23 cellular contexts compared by ENCODE assay signal in genomic region chr1:223176437-223176836, GRCh38. TPM values are rescaled to one million over a fixed set of nuclear protein-coding genes. Genes with fewer than 3 reads are reported as not detected.
"Had no signal": no experiment of that assay in that cellular context is flagged by ENCODE, and none has a peak within 500 bp of the region (broad histone marks: within the 10 kb centered on the region; RNA-seq: fewer than 3 reads in every experiment).

No MANE protein-coding gene starts in this region.

- H3K4me1 ChIP-seq: ascending aorta, sigmoid colon had no signal

- H3K4me3 ChIP-seq: ascending aorta, heart right ventricle, lung, sigmoid colon, thyroid gland had no signal

- H3K27ac ChIP-seq: ascending aorta, thyroid gland had no signal

- H3K27me3 Mint-ChIP-seq: activated T-cell treated with anti-CD3 and anti-CD28 coated beads, Interleukin-2, amount 50 U/mL, for 24 hours had no signal

- ATAC-seq: activated naive CD4-positive, alpha-beta T cell treated with anti-CD3 and anti-CD28 coated beads, Interleukin-2, amount 50 U/mL, for 72 hours; activated T-helper 17 cell treated with anti-CD3 and anti-CD28 coated beads, Interleukin-2, amount 50 U/mL, for 72 hours; effector memory CD8-positive, alpha-beta T cell; WTC11 had no signal

- H3K9me3 Mint-ChIP-seq: activated naive CD4-positive, alpha-beta T cell treated with anti-CD3 and anti-CD28 coated beads, Interleukin-2, amount 50 U/mL, for 72 hours; activated T-cell treated with anti-CD3 and anti-CD28 coated beads, Interleukin-2, amount 50 U/mL, for 24 hours; activated T-helper 17 cell treated with anti-CD3 and anti-CD28 coated beads, Interleukin-2, amount 50 U/mL, for 72 hours; central memory CD8-positive, alpha-beta T cell; effector memory CD8-positive, alpha-beta T cell; neural crest cell; T-helper 1 cell treated with Interleukin-12 subunit alpha and Interleukin-12 subunit beta and Interleukin-4 antibody, amounts not matched to agents 30 μg/mL and 1 μg/mL, for 36 hours had no signal

- H3K36me3 Mint-ChIP-seq: activated naive CD4-positive, alpha-beta T cell treated with anti-CD3 and anti-CD28 coated beads, Interleukin-2, amount 50 U/mL, for 72 hours; naive thymus-derived CD4-positive, alpha-beta T cell had no signal

- H3K4me3 Mint-ChIP-seq: activated T-cell treated with anti-CD3 and anti-CD28 coated beads, Interleukin-2, amount 50 U/mL, for 24 hours; activated T-helper 17 cell treated with anti-CD3 and anti-CD28 coated beads, Interleukin-2, amount 50 U/mL, for 72 hours; central memory CD8-positive, alpha-beta T cell; effector memory CD8-positive, alpha-beta T cell; naive thymus-derived CD4-positive, alpha-beta T cell; neural crest cell; T-helper 1 cell treated with Interleukin-12 subunit alpha and Interleukin-12 subunit beta and Interleukin-4 antibody, amounts not matched to agents 30 μg/mL and 1 μg/mL, for 36 hours; WTC11 had no signal

- H3K9me3 ChIP-seq: ascending aorta, sigmoid colon, thyroid gland had no signal

- DNase-seq: activated T-cell treated with anti-CD3 and anti-CD28 coated beads, Interleukin-2, amount 50 U/mL, for 24 hours; dorsolateral prefrontal cortex; effector memory CD8-positive, alpha-beta T cell; heart right ventricle; islet precursor cell; left cardiac atrium; naive thymus-derived CD4-positive, alpha-beta T cell; posterior cingulate gyrus; retina; sigmoid colon; stimulated activated CD4-positive, alpha-beta T cell treated with anti-CD3 and anti-CD28 coated beads, Interleukin-4, amount 100 ng/mL, for 24 hours; stimulated activated naive CD4-positive, alpha-beta T cell treated with Interleukin-2 at 50 U/mL for 16 hours; T1000; thyroid gland had no signal

- H3K36me3 ChIP-seq: ascending aorta, heart right ventricle, sigmoid colon, thyroid gland had no signal

- H3K4me1 Mint-ChIP-seq: activated T-helper 17 cell treated with anti-CD3 and anti-CD28 coated beads, Interleukin-2, amount 50 U/mL, for 72 hours had no signal

- H3K27ac Mint-ChIP-seq: activated naive CD4-positive, alpha-beta T cell treated with anti-CD3 and anti-CD28 coated beads, Interleukin-2, amount 50 U/mL, for 72 hours; activated T-cell treated with anti-CD3 and anti-CD28 coated beads, Interleukin-2, amount 50 U/mL, for 24 hours; activated T-helper 17 cell treated with anti-CD3 and anti-CD28 coated beads, Interleukin-2, amount 50 U/mL, for 72 hours; T-helper 1 cell treated with Interleukin-12 subunit alpha and Interleukin-12 subunit beta and Interleukin-4 antibody, amounts not matched to agents 30 μg/mL and 1 μg/mL, for 36 hours; WTC11 had no signal

- H3K27me3 ChIP-seq: ascending aorta, heart right ventricle, sigmoid colon, thyroid gland had no signal

RNA-seq across cellular contexts. Expression of gene TLR5, which starts 33.4 kb away (rescaled TPM):
- total RNA-seq: fibroblast of villous mesenchyme had no signal
